ENCODE assay signal across 1 cellular context in genomic region chr2:160224060-160224459, GRCh38.
A peak's percentile ranks its signal among the peaks of the same experiment; 100 is the strongest.
TF ChIP-seq lines count a peak whose summit lies in the region.

No MANE protein-coding gene starts in this region.

TF ChIP-seq in HEK293, 187 proteins besides CTCF, POLR2A, EP300 and RAD21 (continued from another document):
- TF ChIP-seq ZNF660 (tag by site-specific recombination; IDR thresholded peaks at IDR 0.05) (peak; percentile 92), PRDM1 (tag by site-specific recombination; IDR thresholded peaks at IDR 0.05) (0 out of 2 replicates have a peak, but pooled peaks have one; percentile 33)
TF ChIP-seq in HEK293: peak in this region for 12.
